8 cellular contexts compared by ENCODE assay signal in genomic region chr14:94129111-94129757, GRCh38. TPM values are rescaled to one million over a fixed set of nuclear protein-coding genes. Genes with fewer than 3 reads are reported as not detected.
A peak's percentile ranks its signal among the peaks of the same experiment; 100 is the strongest.
DNase-seq lines count a peak whose midpoint lies in the region; ATAC-seq and TF ChIP-seq lines count a peak whose summit lies in the region.

IFI27L2 (minus strand) TSS chr14:94129604; CDS start chr14:94129564, 40 bp downstream.

- peak within 1 kb of the TSS; percentile 87 for H3K27ac Mint-ChIP-seq in T-helper 2 cell treated with Interferon-gamma antibody and Interleukin-4, amounts not matched to agents 5 μg/mL and 100 μg/mL, for 36 hours

- intact Hi-C loops in ascending aorta (cut with DNase I) (loop anchor here (1.0 to 2.0 kb wide), 2 partner anchors 48 to 102 kb away; partner anchors contain the start of genes DDX24, IFI27L1 and OTUB2), aorta (cut with DNase I) (loop anchor here (2.0 to 5.0 kb wide), 2 partner anchors 47 to 48 kb away; partner anchors contain the start of genes DDX24 (in 2 of the 2) and IFI27L1 (in 2 of the 2))

- H3K9me3 ChIP-seq in ascending aorta (no peaks in the 10 kb centered on the region), aorta (ENCODE audit: control insufficient read depth, low read length) (no peaks in the 10 kb centered on the region)

- TF ChIP-seq CTCF in GM12875 (IDR thresholded peaks at IDR 0.05; ENCODE audit: borderline replicate concordance, insufficient read depth, low read depth, low read length) (peak; percentile 57), ascending aorta (IDR thresholded peaks at IDR 0.05) (peak in 2 of 3 experiments; percentile 31 to 39)

- WGBS in aorta, 2 donors: 0 to 1% methylated on average over 15 to 27 of the region's 27 CpGs

- peaks cover 15% of the 10 kb centered on the region for H3K4me1 Mint-ChIP-seq in T-helper 2 cell treated with Interferon-gamma antibody and Interleukin-4, amounts not matched to agents 5 μg/mL and 100 μg/mL, for 36 hours (ENCODE audit: low read depth)

- H3K36me3 ChIP-seq in ascending aorta (no peaks in the 10 kb centered on the region), aorta (ENCODE audit: control insufficient read depth in 1 of 2, insufficient read depth in 2 of 2, low read length in 1 of 2) (no peaks in the 10 kb centered on the region)

- DNase-seq in NCI-H1092 treated with DMSO at 0.1 percent for 48 hours (lab: John Stamatoyannopoulos, UW): peak; percentile 47
- DNase-seq in T-helper 2 cell treated with Interferon-gamma antibody and Interleukin-4, amounts not matched to agents 5 μg/mL and 100 μg/mL, for 36 hours (ENCODE audit: low spot score): peak; percentile 61
- DNase-seq in ascending aorta (ENCODE audit: low spot score in 2 of 2): peak; percentile 57 to 87
- DNase-seq in hepatic stellate cell (ENCODE audit: low spot score): peak; percentile 91
- peak; percentile 48 for DNase-seq in renal cortical epithelial cell (ENCODE audit: low read depth)
- peak; percentile 83 to 89 for DNase-seq in aorta

- H3K9me3 Mint-ChIP-seq in T-helper 2 cell treated with Interferon-gamma antibody and Interleukin-4, amounts not matched to agents 5 μg/mL and 100 μg/mL, for 36 hours: no peaks in the 10 kb centered on the region

- H3K4me3 Mint-ChIP-seq in T-helper 2 cell treated with Interferon-gamma antibody and Interleukin-4, amounts not matched to agents 5 μg/mL and 100 μg/mL, for 36 hours: peak within 1 kb of the TSS; percentile 84

- no peaks in the 10 kb centered on the region for H3K36me3 Mint-ChIP-seq in T-helper 2 cell treated with Interferon-gamma antibody and Interleukin-4, amounts not matched to agents 5 μg/mL and 100 μg/mL, for 36 hours (ENCODE audit: low read depth)

- H3K27me3 Mint-ChIP-seq in T-helper 2 cell treated with Interferon-gamma antibody and Interleukin-4, amounts not matched to agents 5 μg/mL and 100 μg/mL, for 36 hours (ENCODE audit: low read depth): peaks cover 21% of the 10 kb centered on the region

- H3K27ac ChIP-seq in ascending aorta (peak within 1 kb of the TSS; percentile 74 to 88), aorta (ENCODE audit: low read depth in 1 of 2, low read length in 2 of 2) (peak within 1 kb of the TSS in 1 of 2 donors; percentile 46)

- peaks cover 0 to 5% of the 10 kb centered on the region in 2 donors for H3K4me1 ChIP-seq in ascending aorta
- H3K4me1 ChIP-seq in aorta (ENCODE audit: control insufficient read depth in 1 of 2, insufficient read depth in 2 of 2, low read length in 2 of 2): no peaks in the 10 kb centered on the region

- H3K27me3 ChIP-seq in ascending aorta (no peaks in the 10 kb centered on the region), aorta (ENCODE audit: control insufficient read depth in 1 of 2, insufficient read depth in 2 of 2, low read length in 1 of 2) (no peaks in the 10 kb centered on the region)

- H3K4me3 ChIP-seq in GM12875 (ENCODE audit: low read depth, low read length) (peak within 1 kb of the TSS; percentile 68), ascending aorta (peak within 1 kb of the TSS; percentile 67 to 70), aorta (ENCODE audit: low read length in 2 of 2) (peak within 1 kb of the TSS; percentile 35 to 57)

- ATAC-seq in HG02588 (IDR thresholded peaks at IDR 0.05; ENCODE audit: unreplicated experiment) (peak; percentile 92), aorta (ENCODE audit: low FRiP score) (peak; percentile 91)

RNA-seq across cellular contexts. Expression of gene IFI27L2, which starts in this region (rescaled TPM):
- total RNA-seq in ascending aorta (36.0 TPM), renal cortical epithelial cell (31.2 and 53.8 TPM in 2 replicates), aorta (10 to 100 TPM; 52.4 to 55.8 TPM)
- polyA plus RNA-seq in aorta: 100 to 1,000 TPM; 149 to 168 TPM
